20 cellular contexts compared by ENCODE assay signal in genomic region chr9:89383721-89384300, GRCh38.
DNase-seq lines count a peak whose midpoint lies in the region; ATAC-seq and TF ChIP-seq lines count a peak whose summit lies in the region.
"Had no signal": no experiment of that assay in that cellular context is flagged by ENCODE, and none has a peak within 500 bp of the region (broad histone marks: within the 10 kb centered on the region; RNA-seq: fewer than 3 reads in every experiment).

No MANE protein-coding gene starts in this region.

- no peaks in the 10 kb centered on the region for H3K27me3 ChIP-seq in endodermal cell (ENCODE audit: control insufficient read depth, insufficient read depth, low read length, poor library complexity, severe bottlenecking)
- H3K27me3 ChIP-seq: ovary had no signal

- no peaks in the 10 kb centered on the region for H3K9me3 Mint-ChIP-seq in activated naive CD4-positive, alpha-beta T cell treated with anti-CD3 and anti-CD28 coated beads, Interleukin-2, amount 10 ng/mL, durations not matched to agents 7 days and 5 days
- H3K9me3 Mint-ChIP-seq in activated CD8-positive, alpha-beta T cell treated with anti-CD3 and anti-CD28 coated beads, Interleukin-2, amount 10 ng/mL, durations not matched to agents 7 days and 5 days (ENCODE audit: insufficient read depth), result no peaks in the 10 kb centered on the region
- H3K9me3 Mint-ChIP-seq in endodermal cell, result no peaks in the 10 kb centered on the region
- H3K9me3 Mint-ChIP-seq: CD8-positive, alpha-beta memory T cell had no signal

- no peak overlapping the region for H3K9ac ChIP-seq in endodermal cell (ENCODE audit: extremely low read depth, low read length, poor library complexity, severe bottlenecking)

- peaks cover 78% of the 10 kb centered on the region for H3K36me3 Mint-ChIP-seq in activated naive CD4-positive, alpha-beta T cell treated with anti-CD3 and anti-CD28 coated beads, Interleukin-2, amount 10 ng/mL, durations not matched to agents 7 days and 5 days
- H3K36me3 Mint-ChIP-seq in activated CD8-positive, alpha-beta T cell treated with anti-CD3 and anti-CD28 coated beads, Interleukin-2, amount 10 ng/mL, durations not matched to agents 7 days and 5 days (ENCODE audit: low read depth), result peaks cover 88% of the 10 kb centered on the region
- peaks cover 37% of the 10 kb centered on the region for H3K36me3 Mint-ChIP-seq in endodermal cell (ENCODE audit: low read depth)

- H3K27me3 Mint-ChIP-seq in activated naive CD4-positive, alpha-beta T cell treated with anti-CD3 and anti-CD28 coated beads, Interleukin-2, amount 10 ng/mL, durations not matched to agents 7 days and 5 days, result no peaks in the 10 kb centered on the region
- H3K27me3 Mint-ChIP-seq in activated CD8-positive, alpha-beta T cell treated with anti-CD3 and anti-CD28 coated beads, Interleukin-2, amount 10 ng/mL, durations not matched to agents 7 days and 5 days (ENCODE audit: low read depth), result no peaks in the 10 kb centered on the region
- H3K27me3 Mint-ChIP-seq in endodermal cell (ENCODE audit: insufficient read depth), result no peaks in the 10 kb centered on the region

- peaks cover 10% of the 10 kb centered on the region for H3K36me3 ChIP-seq in endodermal cell (ENCODE audit: control insufficient read depth, insufficient read depth, low read length)
- H3K36me3 ChIP-seq: ovary had no signal

- no peak for TF ChIP-seq CTCF in endodermal cell (conservative IDR thresholded peaks at IDR 0.05)

- 93 to 95% methylated on average over 16 to 19 of the region's 19 CpGs for WGBS in endodermal cell (ENCODE audit: insufficient coverage in 1 of 2, insufficient read length in 1 of 2), 2 experiments

- peak overlapping the region; percentile 86 for H3K27ac Mint-ChIP-seq in activated naive CD4-positive, alpha-beta T cell treated with anti-CD3 and anti-CD28 coated beads, Interleukin-2, amount 10 ng/mL, durations not matched to agents 7 days and 5 days
- peak overlapping the region; percentile 8 for H3K27ac Mint-ChIP-seq in activated CD8-positive, alpha-beta T cell treated with anti-CD3 and anti-CD28 coated beads, Interleukin-2, amount 10 ng/mL, durations not matched to agents 7 days and 5 days
- H3K27ac Mint-ChIP-seq in endodermal cell, result peak overlapping the region; percentile 80

- CTCF ChIA-PET in activated naive CD4-positive, alpha-beta T cell treated with anti-CD3 and anti-CD28 coated beads, Interleukin-2, amount 10 ng/mL, durations not matched to agents 7 days and 5 days (lab: Charles Lee), result no interaction called here
- CTCF ChIA-PET in activated CD8-positive, alpha-beta T cell treated with anti-CD3 and anti-CD28 coated beads, Interleukin-2, amount 10 ng/mL, durations not matched to agents 7 days and 5 days (lab: Charles Lee), result interaction anchor here (1.6 kb wide), 1 partner anchor 23 kb away, joined by 4 read pairs; no protein-coding TSS in a partner anchor

- H3K4me3 Mint-ChIP-seq in activated naive CD4-positive, alpha-beta T cell treated with anti-CD3 and anti-CD28 coated beads, Interleukin-2, amount 10 ng/mL, durations not matched to agents 7 days and 5 days, result no peak overlapping the region
- H3K4me3 Mint-ChIP-seq in activated CD8-positive, alpha-beta T cell treated with anti-CD3 and anti-CD28 coated beads, Interleukin-2, amount 10 ng/mL, durations not matched to agents 7 days and 5 days, result no peak overlapping the region
- no peak overlapping the region for H3K4me3 Mint-ChIP-seq in endodermal cell

- POLR2A ChIA-PET in activated CD8-positive, alpha-beta T cell treated with anti-CD3 and anti-CD28 coated beads, Interleukin-2, amount 10 ng/mL, durations not matched to agents 7 days and 5 days (lab: Charles Lee), result no interaction called here

- peaks cover 39% of the 10 kb centered on the region for H3K4me1 Mint-ChIP-seq in activated naive CD4-positive, alpha-beta T cell treated with anti-CD3 and anti-CD28 coated beads, Interleukin-2, amount 10 ng/mL, durations not matched to agents 7 days and 5 days
- peaks cover 51% of the 10 kb centered on the region for H3K4me1 Mint-ChIP-seq in activated CD8-positive, alpha-beta T cell treated with anti-CD3 and anti-CD28 coated beads, Interleukin-2, amount 10 ng/mL, durations not matched to agents 7 days and 5 days (ENCODE audit: low read depth)
- no peaks in the 10 kb centered on the region for H3K4me1 Mint-ChIP-seq in endodermal cell

- no peaks in the 10 kb centered on the region for H3K9me3 ChIP-seq in endodermal cell (ENCODE audit: control insufficient read depth, low read length)
- H3K9me3 ChIP-seq: ovary, thoracic aorta had no signal

- no peak for ATAC-seq in activated CD8-positive, alpha-beta T cell treated with anti-CD3 and anti-CD28 coated beads, Interleukin-2, amount 10 ng/mL, durations not matched to agents 7 days and 5 days
- ATAC-seq in HG03571 (IDR thresholded peaks at IDR 0.05; ENCODE audit: unreplicated experiment), result no peak
- ATAC-seq: right cardiac atrium, Right ventricle myocardium inferior had no signal

- H3K27ac ChIP-seq in endodermal cell (ENCODE audit: low read depth, low read length), result no peak overlapping the region
- peak overlapping the region; percentile 33 for H3K27ac ChIP-seq in temporal lobe (ENCODE audit: low read depth, low read length)
- H3K27ac ChIP-seq: ovary, thoracic aorta had no signal

- DNase-seq in activated naive CD4-positive, alpha-beta T cell treated with anti-CD3 and anti-CD28 coated beads, Interleukin-2, amount 10 ng/mL, durations not matched to agents 7 days and 5 days, result no peak
- no peak for DNase-seq in activated naive CD4-positive, alpha-beta T cell treated with anti-CD3 and anti-CD28 coated beads, Interleukin-2, amount 50 U/mL, for 16 hours
- no peak for DNase-seq in activated CD8-positive, alpha-beta T cell treated with anti-CD3 and anti-CD28 coated beads, Interleukin-2, amount 10 ng/mL, durations not matched to agents 7 days and 5 days
- DNase-seq in endodermal cell (no peak), NK-92 (lab: John Stamatoyannopoulos, UW; ENCODE audit: unreplicated experiment) (no peak)
- no peak for DNase-seq in central memory CD4-positive, alpha-beta T cell
- DNase-seq: activated CD4-positive, alpha-beta T cell treated with anti-CD3 and anti-CD28 coated beads, Interleukin-2, amount 50 U/mL, for 48 hours; activated T-cell treated with anti-CD3 and anti-CD28 coated beads, Interleukin-2, amount 50 U/mL, for 48 hours; amniotic stem cell; CD8-positive, alpha-beta memory T cell; foreskin fibroblast; KBM-7; NCI-H69; ovary; stimulated activated CD8-positive, alpha-beta memory T cell treated with anti-CD3 and anti-CD28 coated beads, Interleukin-4, amount 100 ng/mL, for 48 hours had no signal

- H3K4me1 ChIP-seq in endodermal cell (ENCODE audit: control insufficient read depth, insufficient read depth, low read length), result no peaks in the 10 kb centered on the region

- no peak overlapping the region for H3K4me3 ChIP-seq in endodermal cell (ENCODE audit: low read length)
- H3K4me3 ChIP-seq: ovary, thoracic aorta had no signal

Comparison
In these comparisons a context has a peak if more than half of its experiments do, and no peak if none do; other contexts are left out.
1. H3K27ac Mint-ChIP-seq: peak in every context shown above with its lines; median percentile 86 in activated naive CD4-positive, alpha-beta T cell treated with anti-CD3 and anti-CD28 coated beads, Interleukin-2, amount 10 ng/mL, durations not matched to agents 7 days and 5 days; 80 in endodermal cell; 8 in activated CD8-positive, alpha-beta T cell treated with anti-CD3 and anti-CD28 coated beads, Interleukin-2, amount 10 ng/mL, durations not matched to agents 7 days and 5 days.